Comparison of ENCODE assay signal across 10 cellular contexts in the genomic region with DNA sequence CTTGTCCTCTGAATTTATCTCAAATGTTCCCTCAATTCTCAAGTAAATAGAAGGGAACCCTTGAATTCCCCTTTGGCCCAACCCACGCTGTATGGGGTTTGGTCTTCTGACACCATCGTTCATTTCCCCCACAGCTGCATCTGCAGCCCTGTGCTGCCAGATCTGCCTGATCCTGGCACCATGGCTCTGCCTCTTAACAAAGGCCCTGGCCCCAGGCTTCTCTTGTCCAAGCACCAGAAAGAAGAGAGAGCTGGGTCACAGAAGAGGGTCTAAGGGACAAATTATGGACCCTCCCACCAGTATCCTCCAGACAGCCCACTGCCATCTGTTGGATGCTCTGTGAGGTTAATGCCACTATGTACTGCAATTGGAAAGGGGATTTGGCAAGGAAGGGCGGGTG. TPM values are rescaled to one million over a fixed set of nuclear protein-coding genes. Genes with fewer than 3 reads are reported as not detected.
DNase-seq lines count a peak whose midpoint lies in the region; ATAC-seq lines count a peak whose summit lies in the region.
"Had no signal": no experiment of that assay in that cellular context is flagged by ENCODE, and none has a peak within 500 bp of the region (broad histone marks: within the 10 kb centered on the region; RNA-seq: fewer than 3 reads in every experiment).

No MANE protein-coding gene starts in this region.

- H2BK15ac ChIP-seq in mesenchymal stem cell (ENCODE audit: low read depth, poor library complexity, severe bottlenecking): no peak overlapping the region

- H2AK5ac ChIP-seq in mesenchymal stem cell (ENCODE audit: low read length, severe bottlenecking): no peak overlapping the region

- H2BK12ac ChIP-seq in mesenchymal stem cell (ENCODE audit: low read length in 2 of 2): no peak overlapping the region

- H2BK5ac ChIP-seq in mesenchymal stem cell (ENCODE audit: low read depth, low read length, poor library complexity, severe bottlenecking): no peak overlapping the region

- 88% methylated on average over 3 of the region's 3 CpGs for WGBS in mesenchymal stem cell

- H2AFZ ChIP-seq in mesenchymal stem cell (ENCODE audit: low read depth, low read length): no peak overlapping the region

- H3K27ac Mint-ChIP-seq in T-helper 2 cell treated with Interferon-gamma antibody and Interleukin-4, amounts not matched to agents 5 μg/mL and 100 μg/mL, for 36 hours: no peak overlapping the region

- ATAC-seq in GM21515 (IDR thresholded peaks at IDR 0.05; ENCODE audit: unreplicated experiment): no peak

- H3K27me3 ChIP-seq in mesenchymal stem cell (ENCODE audit: control insufficient read depth in 1 of 2, insufficient read depth in 1 of 2, low read length in 2 of 2): no peaks in the 10 kb centered on the region
- H3K27me3 ChIP-seq: uterus had no signal

- peak overlapping the region; percentile 22 for H3K4me3 Mint-ChIP-seq in T-helper 2 cell treated with Interferon-gamma antibody and Interleukin-4, amounts not matched to agents 5 μg/mL and 100 μg/mL, for 36 hours

- H3K9ac ChIP-seq in mesenchymal stem cell (ENCODE audit: low read length): peak overlapping the region; percentile 96

- no peaks in the 10 kb centered on the region for H3K9me3 Mint-ChIP-seq in T-helper 2 cell treated with Interferon-gamma antibody and Interleukin-4, amounts not matched to agents 5 μg/mL and 100 μg/mL, for 36 hours

- H2BK120ac ChIP-seq in mesenchymal stem cell (ENCODE audit: low read depth, low read length): no peak overlapping the region

- H3K4ac ChIP-seq in mesenchymal stem cell (ENCODE audit: low read depth in 1 of 2, low read length in 2 of 2): no peak overlapping the region

- no peak overlapping the region for H4K8ac ChIP-seq in mesenchymal stem cell (ENCODE audit: low read length)

- H3K23ac ChIP-seq in mesenchymal stem cell (ENCODE audit: low read length in 2 of 2): peak overlapping the region in 1 of 2 experiments; percentile 63

- H3K14ac ChIP-seq in mesenchymal stem cell (ENCODE audit: low read length in 2 of 2): peak overlapping the region in 1 of 2 experiments; percentile 77

- H3K4me1 Mint-ChIP-seq in T-helper 2 cell treated with Interferon-gamma antibody and Interleukin-4, amounts not matched to agents 5 μg/mL and 100 μg/mL, for 36 hours (ENCODE audit: low read depth): peaks cover 45% of the 10 kb centered on the region

- H4K91ac ChIP-seq in mesenchymal stem cell (ENCODE audit: low read length): no peak overlapping the region

- H3K79me1 ChIP-seq in mesenchymal stem cell (replicated peaks; ENCODE audit: low read length, poor library complexity, severe bottlenecking): peaks cover 32% of the 10 kb centered on the region

- peaks cover 20% of the 10 kb centered on the region for H3K36me3 Mint-ChIP-seq in T-helper 2 cell treated with Interferon-gamma antibody and Interleukin-4, amounts not matched to agents 5 μg/mL and 100 μg/mL, for 36 hours (ENCODE audit: low read depth)

- peak overlapping the region; percentile 90 for H3K4me2 ChIP-seq in mesenchymal stem cell (ENCODE audit: low read length, poor library complexity, severe bottlenecking)

- peaks cover 23% of the 10 kb centered on the region for H3K4me1 ChIP-seq in mesenchymal stem cell (ENCODE audit: control insufficient read depth, insufficient read depth, low read depth, low read length)

- no peak overlapping the region for H3K18ac ChIP-seq in mesenchymal stem cell (ENCODE audit: low read depth in 1 of 2, low read length in 2 of 2)

- H3K4me3 ChIP-seq in mesenchymal stem cell (ENCODE audit: insufficient read depth in 1 of 2, low read depth in 1 of 2, low read length in 2 of 2): peak overlapping the region in 1 of 2 experiments; percentile 99

- peaks cover 16% of the 10 kb centered on the region for H3K27me3 Mint-ChIP-seq in T-helper 2 cell treated with Interferon-gamma antibody and Interleukin-4, amounts not matched to agents 5 μg/mL and 100 μg/mL, for 36 hours (ENCODE audit: low read depth)

- H3K27ac ChIP-seq in mesenchymal stem cell (ENCODE audit: low read length, poor library complexity, severe bottlenecking): no peak overlapping the region
- H3K27ac ChIP-seq: epithelial cell of prostate had no signal

- peaks cover 37 to 45% of the 10 kb centered on the region in 2 experiments for H3K36me3 ChIP-seq in mesenchymal stem cell (ENCODE audit: control insufficient read depth in 1 of 2, insufficient read depth in 2 of 2, low read depth in 1 of 2, low read length in 2 of 2)
- H3K36me3 ChIP-seq: uterus had no signal

- no peaks in the 10 kb centered on the region for H3K9me3 ChIP-seq in mesenchymal stem cell (ENCODE audit: control insufficient read depth, low read length)

- DNase-seq in T-helper 2 cell treated with Interferon-gamma antibody and Interleukin-4, amounts not matched to agents 5 μg/mL and 100 μg/mL, for 36 hours (ENCODE audit: low spot score): no peak
- DNase-seq in T-helper 2 cell (no peak), amygdala (lab: John Stamatoyannopoulos, UW) (peak in 32 of 56 donors; percentile 15 to 78 (median 42)), mesenchymal stem cell (no peak), superior temporal gyrus (ENCODE audit: extremely low spot score) (peak; percentile 82), occipital lobe (lab: John Stamatoyannopoulos, UW) (no peak)
- no peak for DNase-seq in activated CD4-positive, alpha-beta T cell treated with anti-CD3 and anti-CD28 coated beads, Interleukin-2, amount 50 U/mL, for 4 hours
- DNase-seq: uterus had no signal

RNA-seq across cellular contexts. Expression of a gene that starts 1.8 kb away (rescaled TPM):
- polyA plus RNA-seq in mesenchymal stem cell (2013, experiment 1 of 2): 40.8 TPM
- polyA plus RNA-seq in mesenchymal stem cell (2013, experiment 2 of 2): 38.2 TPM
- 35.7 TPM for total RNA-seq in occipital lobe

RNA-seq across cellular contexts. Expression of a gene that starts 26.3 kb away (rescaled TPM):
- polyA plus RNA-seq in mesenchymal stem cell (2013, experiment 1 of 2): 25.7 TPM
- 21.9 TPM for polyA plus RNA-seq in mesenchymal stem cell (2013, experiment 2 of 2)
- 142 TPM for total RNA-seq in occipital lobe

Comparison
In these comparisons a context has a peak if more than half of its experiments do, and no peak if none do; other contexts are left out.
1. DNase-seq: peak in amygdala (32 of 56) and superior temporal gyrus (single experiment); none in T-helper 2 cell treated with Interferon-gamma antibody and Interleukin-4, amounts not matched to agents 5 μg/mL and 100 μg/mL, for 36 hours (single experiment), T-helper 2 cell (0 of 5), mesenchymal stem cell (single experiment), occipital lobe (single experiment) and activated CD4-positive, alpha-beta T cell treated with anti-CD3 and anti-CD28 coated beads, Interleukin-2, amount 50 U/mL, for 4 hours (0 of 2).